Comparison of ENCODE assay signal across 8 cellular contexts in the genomic region with DNA sequence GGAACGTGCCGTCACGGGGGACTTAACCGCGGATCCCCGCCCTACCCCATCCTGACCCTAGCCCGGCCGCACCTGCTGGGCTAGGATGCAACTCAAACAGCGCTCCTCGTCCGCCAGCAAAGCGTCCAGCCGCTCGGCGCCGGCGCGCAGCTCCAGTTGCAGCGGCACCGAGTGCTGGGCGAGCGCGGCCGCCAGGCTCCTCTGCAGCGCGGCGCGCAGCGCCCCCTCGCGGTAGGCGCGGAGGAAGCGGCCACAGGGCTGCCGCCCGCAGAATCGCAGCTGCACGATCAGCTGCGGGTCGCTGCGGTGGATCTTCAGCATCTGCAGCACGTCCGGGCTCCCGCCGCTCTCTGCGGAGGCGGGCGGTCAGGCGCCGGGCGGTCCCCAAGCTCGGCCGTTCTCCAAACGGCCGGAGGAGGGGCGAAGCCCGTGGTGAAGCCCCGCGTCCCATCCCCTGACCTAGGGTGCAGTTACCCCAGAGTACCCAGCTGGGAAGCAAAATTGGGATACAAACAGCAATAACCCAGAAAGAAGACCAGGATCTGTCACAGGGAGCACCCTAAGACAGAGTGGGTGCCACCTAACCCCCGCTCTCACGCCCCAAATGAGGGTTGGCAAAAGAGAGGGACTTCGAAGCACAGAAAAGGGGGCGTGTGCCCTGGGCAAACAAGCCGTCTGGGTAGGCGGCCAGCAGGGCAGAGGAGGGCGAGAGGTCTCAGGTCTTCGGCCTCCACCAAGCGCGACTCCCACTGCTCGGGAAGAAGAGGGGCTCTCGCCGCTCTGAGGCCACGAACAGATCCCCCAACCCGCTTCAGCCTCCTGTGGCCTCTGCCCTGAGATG. TPM values are rescaled to one million over a fixed set of nuclear protein-coding genes. Genes with fewer than 3 reads are reported as not detected.
A peak's percentile ranks its signal among the peaks of the same experiment; 100 is the strongest.
DNase-seq lines count a peak whose midpoint lies in the region; ATAC-seq and TF ChIP-seq lines count a peak whose summit lies in the region.

No MANE protein-coding gene starts in this region.

- POLR2A ChIA-PET in AG04450 (lab: Yijun Ruan, JAX) = interaction anchor here (1.0 to 1.5 kb wide), 5 partner anchors 21 to 202 kb away, joined by 3 to 4 read pairs (median 3); no protein-coding TSS in a partner anchor
- POLR2A ChIA-PET in activated CD4-positive, alpha-beta T cell treated with anti-CD3 and anti-CD28 coated beads, Interleukin-2, amount 10 ng/mL, durations not matched to agents 7 days and 5 days (lab: Charles Lee) = no interaction called here

- peaks cover 67% of the 10 kb centered on the region for H3K4me1 Mint-ChIP-seq in activated CD4-positive, alpha-beta T cell treated with anti-CD3 and anti-CD28 coated beads, Interleukin-2, amount 10 ng/mL, durations not matched to agents 7 days and 5 days
- H3K4me1 Mint-ChIP-seq in dendritic cell treated with granulocyte-macrophage colony-stimulating factor and Interleukin-4, amounts not matched to agents 40 ng/mL and 50 ng/mL, for 4 days (ENCODE audit: low read depth) = peaks cover 57% of the 10 kb centered on the region

- H3K4me3 ChIP-seq in AG04450 (ENCODE audit: low read depth, low read length) (peak overlapping the region; percentile 20), liver (ENCODE audit: low read depth in 1 of 3, low read length in 3 of 3) (peak overlapping the region in 1 of 3 donors; percentile 2)

- peaks cover 1% of the 10 kb centered on the region for H3K27me3 Mint-ChIP-seq in activated CD4-positive, alpha-beta T cell treated with anti-CD3 and anti-CD28 coated beads, Interleukin-2, amount 10 ng/mL, durations not matched to agents 7 days and 5 days
- H3K27me3 Mint-ChIP-seq in dendritic cell treated with granulocyte-macrophage colony-stimulating factor and Interleukin-4, amounts not matched to agents 40 ng/mL and 50 ng/mL, for 4 days = peaks cover 60% of the 10 kb centered on the region

- ATAC-seq in GM19397 (IDR thresholded peaks at IDR 0.05; ENCODE audit: unreplicated experiment) (peak; percentile 30), GM18861 (IDR thresholded peaks at IDR 0.05; ENCODE audit: unreplicated experiment) (no peak)

- peak; percentile 74 to 84 for TF ChIP-seq RAD21 in liver (IDR thresholded peaks at IDR 0.05)

- CTCF ChIA-PET in AG04450 (lab: Charles Lee) = interaction anchor here (0.5 to 3.5 kb wide), 55 partner anchors 8 to 287 kb away, joined by 3 to 62 read pairs (median 5); a partner anchor contains a TSS
- CTCF ChIA-PET in activated CD4-positive, alpha-beta T cell treated with anti-CD3 and anti-CD28 coated beads, Interleukin-2, amount 10 ng/mL, durations not matched to agents 7 days and 5 days (lab: Charles Lee) = interaction anchor here (0.6 to 6.0 kb wide), 70 partner anchors 8 to 641 kb away, joined by 3 to 129 read pairs (median 5); a partner anchor contains a TSS

- peak overlapping the region; percentile 65 for H3K4me3 Mint-ChIP-seq in activated CD4-positive, alpha-beta T cell treated with anti-CD3 and anti-CD28 coated beads, Interleukin-2, amount 10 ng/mL, durations not matched to agents 7 days and 5 days
- H3K4me3 Mint-ChIP-seq in dendritic cell treated with granulocyte-macrophage colony-stimulating factor and Interleukin-4, amounts not matched to agents 40 ng/mL and 50 ng/mL, for 4 days = peak overlapping the region; percentile 76

- H3K9me3 ChIP-seq in AG04450 (ENCODE audit: control insufficient read depth, insufficient read depth, low read length) (peaks cover 10% of the 10 kb centered on the region; the same call in 1 of the 2 replicates), liver (ENCODE audit: control insufficient read depth in 4 of 4, low read length in 3 of 4) (no peaks in the 10 kb centered on the region)

- TF ChIP-seq CTCF in AG04450 (IDR thresholded peaks at IDR 0.05; ENCODE audit: low read depth, low read length) (peak; percentile 78), liver (IDR thresholded peaks at IDR 0.05; ENCODE audit: low read depth, low read length, missing input control) (peak; percentile 97)

- H3K27ac ChIP-seq in AG04450 (ENCODE audit: low read depth, low read length) (no peak overlapping the region), liver (ENCODE audit: low read depth in 1 of 2, low read length in 2 of 2) (no peak overlapping the region)

- peaks cover 15% of the 10 kb centered on the region for H3K27me3 ChIP-seq in AG04450 (ENCODE audit: control insufficient read depth, insufficient read depth, low read length)
- no peaks in the 10 kb centered on the region for H3K27me3 ChIP-seq in liver (ENCODE audit: control insufficient read depth in 4 of 4, insufficient read depth in 4 of 4, low read length in 3 of 4)

- 8% methylated on average over 74 of the region's 74 CpGs for WGBS in liver

- no peaks in the 10 kb centered on the region for H3K9me3 Mint-ChIP-seq in activated CD4-positive, alpha-beta T cell treated with anti-CD3 and anti-CD28 coated beads, Interleukin-2, amount 10 ng/mL, durations not matched to agents 7 days and 5 days
- H3K9me3 Mint-ChIP-seq in dendritic cell treated with granulocyte-macrophage colony-stimulating factor and Interleukin-4, amounts not matched to agents 40 ng/mL and 50 ng/mL, for 4 days = no peaks in the 10 kb centered on the region

- H3K27ac Mint-ChIP-seq in activated CD4-positive, alpha-beta T cell treated with anti-CD3 and anti-CD28 coated beads, Interleukin-2, amount 10 ng/mL, durations not matched to agents 7 days and 5 days = peak overlapping the region; percentile 100
- H3K27ac Mint-ChIP-seq in dendritic cell treated with granulocyte-macrophage colony-stimulating factor and Interleukin-4, amounts not matched to agents 40 ng/mL and 50 ng/mL, for 4 days = peak overlapping the region; percentile 55

- DNase-seq in AG04450 (ENCODE audit: low read depth, low spot score) = peak; percentile 33
- peak; percentile 43 for DNase-seq in NCI-H510A (lab: John Stamatoyannopoulos, UW)
- DNase-seq in activated CD4-positive, alpha-beta T cell treated with anti-CD3 and anti-CD28 coated beads, Interleukin-2, amount 10 ng/mL, durations not matched to agents 7 days and 5 days = peak; percentile 79
- DNase-seq in stimulated activated CD4-positive, alpha-beta T cell treated with anti-CD3 and anti-CD28 coated beads, TNF-alpha, amount 100 ng/mL, for 1 hour (ENCODE audit: low read depth in 3 of 3, low spot score in 1 of 3) = peak; percentile 39 to 79 (median 62)

- H3K4me1 ChIP-seq in liver (ENCODE audit: control insufficient read depth in 4 of 4, insufficient read depth in 4 of 4, low read length in 3 of 4) = peaks cover 8 to 33% (median 22%) of the 10 kb centered on the region in 4 donors

- H3K36me3 Mint-ChIP-seq in activated CD4-positive, alpha-beta T cell treated with anti-CD3 and anti-CD28 coated beads, Interleukin-2, amount 10 ng/mL, durations not matched to agents 7 days and 5 days (ENCODE audit: low read depth) = peaks cover 30% of the 10 kb centered on the region
- H3K36me3 Mint-ChIP-seq in dendritic cell treated with granulocyte-macrophage colony-stimulating factor and Interleukin-4, amounts not matched to agents 40 ng/mL and 50 ng/mL, for 4 days (ENCODE audit: low read depth) = peaks cover 57% of the 10 kb centered on the region

- intact Hi-C loops in dendritic cell treated with granulocyte-macrophage colony-stimulating factor and Interleukin-4, amounts not matched to agents 40 ng/mL and 50 ng/mL, for 4 days (cut with micrococcal nuclease) = loop anchor here (1.0 to 10.0 kb wide), 4 partner anchors 51 to 201 kb away; a partner anchor contains a TSS

- no peaks in the 10 kb centered on the region for H3K36me3 ChIP-seq in liver (ENCODE audit: control insufficient read depth in 4 of 4, insufficient read depth in 3 of 4, low read depth in 1 of 4, low read length in 3 of 4)

- H3K9ac ChIP-seq in liver (ENCODE audit: low read depth in 1 of 2, low read length in 2 of 2) = no peak overlapping the region

TF ChIP-seq in liver, 16 proteins besides CTCF, POLR2A, EP300 and RAD21 (continues in another document):
- TF ChIP-seq HNF4G (IDR thresholded peaks at IDR 0.05) = no peak
- TF ChIP-seq, protein P1, sequence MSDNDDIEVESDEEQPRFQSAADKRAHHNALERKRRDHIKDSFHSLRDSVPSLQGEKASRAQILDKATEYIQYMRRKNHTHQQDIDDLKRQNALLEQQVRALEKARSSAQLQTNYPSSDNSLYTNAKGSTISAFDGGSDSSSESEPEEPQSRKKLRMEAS (IDR thresholded peaks at IDR 0.05) = no peak

RNA-seq across cellular contexts. Expression of a gene that starts 4.2 kb away (rescaled TPM):
- 9.4 and 10.9 TPM in 2 replicates for polyA plus RNA-seq in AG04450 (2011; rRNA removed)
- polyA minus RNA-seq in AG04450 (2011; rRNA and poly(A)+ RNA removed) = 3.7 and 4.6 TPM in 2 replicates
- total RNA-seq in activated CD4-positive, alpha-beta T cell treated with anti-CD3 and anti-CD28 coated beads, Interleukin-2, amount 10 ng/mL, durations not matched to agents 7 days and 5 days = 10 to 100 TPM; 47.2 to 57.5 TPM
- 10 to 100 TPM in 1 of 2 donors, 1 to 10 TPM in 1; 5.7 to 10.5 TPM for total RNA-seq in liver
- 10 to 100 TPM in 1 of 2 donors, 1 to 10 TPM in 1; 9.7 to 10.8 TPM for polyA plus RNA-seq in liver

RNA-seq across cellular contexts. Expression of a gene that starts 4.2 kb away (rescaled TPM):
- polyA plus RNA-seq in AG04450 (2011; rRNA removed) (2.7 and 3.2 TPM in 2 replicates), liver (1 to 10 TPM; 6.1 to 6.2 TPM)
- 2.1 TPM in 2 replicates for polyA minus RNA-seq in AG04450 (2011; rRNA and poly(A)+ RNA removed)
- 10 to 100 TPM; 35.7 to 46.6 TPM for total RNA-seq in activated CD4-positive, alpha-beta T cell treated with anti-CD3 and anti-CD28 coated beads, Interleukin-2, amount 10 ng/mL, durations not matched to agents 7 days and 5 days
- 1 to 10 TPM; 1.4 to 9.2 TPM for total RNA-seq in liver

RNA-seq across cellular contexts. Expression of a gene that starts 4.7 kb away (rescaled TPM):
- polyA plus RNA-seq in AG04450 (2011; rRNA removed) (18.6 and 25.6 TPM in 2 replicates), liver (1 to 10 TPM in 1 of 2 donors, under 1 TPM in 1; 0.43 to 1.6 TPM)
- polyA minus RNA-seq in AG04450 (2011; rRNA and poly(A)+ RNA removed) = 20.3 and 21.7 TPM in 2 replicates
- 1 to 10 TPM; 7.1 to 7.2 TPM for total RNA-seq in activated CD4-positive, alpha-beta T cell treated with anti-CD3 and anti-CD28 coated beads, Interleukin-2, amount 10 ng/mL, durations not matched to agents 7 days and 5 days
- total RNA-seq in liver = 1 to 10 TPM; 1.2 to 2.3 TPM

RNA-seq across cellular contexts. Expression of a gene that starts 9.0 kb away (rescaled TPM):
- polyA plus RNA-seq in AG04450 (2011; rRNA removed) (0.82 and 1.0 TPM in 2 replicates), liver (1 to 10 TPM; 3.8 to 4.9 TPM)
- 1.5 and 2.6 TPM in 2 replicates for polyA minus RNA-seq in AG04450 (2011; rRNA and poly(A)+ RNA removed)
- total RNA-seq in activated CD4-positive, alpha-beta T cell treated with anti-CD3 and anti-CD28 coated beads, Interleukin-2, amount 10 ng/mL, durations not matched to agents 7 days and 5 days = 10 to 100 TPM; 49.6 to 58.1 TPM
- total RNA-seq in liver = 1 to 10 TPM in 1 of 2 donors, under 1 TPM in 1; 0.42 to 5.1 TPM

RNA-seq across cellular contexts. Expression of a gene that starts 14.8 kb away (rescaled TPM):
- 8.2 and 10.7 TPM in 2 replicates for polyA plus RNA-seq in AG04450 (2011; rRNA removed)
- polyA minus RNA-seq in AG04450 (2011; rRNA and poly(A)+ RNA removed) = 3.9 and 4.7 TPM in 2 replicates
- total RNA-seq in activated CD4-positive, alpha-beta T cell treated with anti-CD3 and anti-CD28 coated beads, Interleukin-2, amount 10 ng/mL, durations not matched to agents 7 days and 5 days = 10 to 100 TPM in 1 of 2 experiments, 1 to 10 TPM in 1; 8.9 to 13.3 TPM
- 1 to 10 TPM; 3.0 to 9.9 TPM for total RNA-seq in liver
- 10 to 100 TPM; 11.4 to 18.0 TPM for polyA plus RNA-seq in liver

Comparison
In these comparisons a context has a peak if more than half of its experiments do, and no peak if none do; other contexts are left out.
1. RNA of a gene that starts 4.2 kb away (total RNA-seq): 47.2 to 57.5 TPM in activated CD4-positive, alpha-beta T cell treated with anti-CD3 and anti-CD28 coated beads, Interleukin-2, amount 10 ng/mL, durations not matched to agents 7 days and 5 days; 5.7 to 10.5 TPM in liver; every median in the first group is over 4 times any median in the second.
2. Peak in every context shown above with its lines, with median percentiles within 50 percentile points of each other: DNase-seq.